In genomic region chr6:7239590-7239948, GRCh38 we compare ENCODE assay signal across 1 cellular context.
A peak's percentile ranks its signal among the peaks of the same experiment; 100 is the strongest.
TF ChIP-seq lines count a peak whose summit lies in the region.

No MANE protein-coding gene starts in this region.

TF ChIP-seq in HepG2, 621 proteins besides CTCF, POLR2A, EP300 and RAD21 (continued from another document):
- TF ChIP-seq ZNF800 (CRISPR knock-in tag; IDR thresholded peaks at IDR 0.05) (peak; percentile 8; the same call in 1 of the 2 replicates), PRDM10 (CRISPR knock-in tag; IDR thresholded peaks at IDR 0.05; ENCODE audit: low read depth) (0 out of 2 replicates have a peak, but pooled peaks have one; percentile 3), ZNF792 (CRISPR knock-in tag; IDR thresholded peaks at IDR 0.05) (0 out of 2 replicates have a peak, but pooled peaks have one; percentile 1), CCDC6 (CRISPR knock-in tag; IDR thresholded peaks at IDR 0.05) (no peak; the same call in 1 of the 2 replicates), SKI (IDR thresholded peaks at IDR 0.05; ENCODE audit: partially characterized antibody) (peak; percentile 80)
